In the genomic region with DNA sequence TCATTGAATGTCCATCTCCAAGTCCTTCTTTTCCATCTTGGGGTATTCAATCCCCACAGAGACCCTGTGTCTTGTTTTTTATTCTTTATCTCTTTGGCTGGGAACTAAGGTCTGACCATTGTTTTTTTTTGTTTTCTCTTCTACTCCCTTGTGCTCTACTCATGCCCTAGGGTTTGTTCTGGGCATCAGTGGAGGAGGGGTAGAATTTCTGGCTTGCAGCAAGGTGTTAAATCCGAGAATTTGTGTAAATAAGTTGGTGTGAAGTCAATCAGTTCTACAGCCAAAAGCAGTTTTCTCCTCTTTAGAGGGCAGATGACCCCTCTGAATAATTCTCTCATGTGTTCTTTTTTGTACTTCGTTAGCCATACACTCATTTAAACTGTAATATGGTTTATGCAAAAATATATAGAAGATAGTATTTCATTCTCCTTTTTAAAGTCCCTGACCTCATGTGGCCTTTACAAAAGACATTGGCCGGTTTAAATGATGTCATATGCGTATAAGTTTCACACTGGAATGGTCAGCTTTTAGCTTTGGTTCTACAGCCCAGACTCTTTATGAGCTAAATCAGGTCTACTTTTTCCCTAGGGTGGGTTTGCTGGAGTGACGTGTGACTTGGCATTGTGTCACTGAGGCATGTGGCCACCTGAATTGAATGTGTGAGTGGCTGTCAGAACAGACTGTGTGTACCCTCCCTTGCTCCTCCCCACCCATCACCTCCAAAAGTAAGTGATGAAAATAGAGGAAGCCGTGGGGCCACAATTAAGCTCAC, we compare ENCODE assay signal across 1 cellular context.
TF ChIP-seq lines count a peak whose summit lies in the region.

No MANE protein-coding gene starts in this region.

TF ChIP-seq in H1, 55 proteins besides CTCF, POLR2A, EP300 and RAD21:
- TF ChIP-seq BACH1 (IDR thresholded peaks at IDR 0.05; ENCODE audit: low read length), result no peak
- TF ChIP-seq, protein P1, sequence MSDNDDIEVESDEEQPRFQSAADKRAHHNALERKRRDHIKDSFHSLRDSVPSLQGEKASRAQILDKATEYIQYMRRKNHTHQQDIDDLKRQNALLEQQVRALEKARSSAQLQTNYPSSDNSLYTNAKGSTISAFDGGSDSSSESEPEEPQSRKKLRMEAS (IDR thresholded peaks at IDR 0.05), result 0 out of 2 replicates have a peak, but pooled peaks have one; percentile 13
- no peak for TF ChIP-seq HDAC6 (IDR thresholded peaks at IDR 0.05; ENCODE audit: low read depth, low read length)
